ENCODE assay signal across 8 cellular contexts in the genomic region with DNA sequence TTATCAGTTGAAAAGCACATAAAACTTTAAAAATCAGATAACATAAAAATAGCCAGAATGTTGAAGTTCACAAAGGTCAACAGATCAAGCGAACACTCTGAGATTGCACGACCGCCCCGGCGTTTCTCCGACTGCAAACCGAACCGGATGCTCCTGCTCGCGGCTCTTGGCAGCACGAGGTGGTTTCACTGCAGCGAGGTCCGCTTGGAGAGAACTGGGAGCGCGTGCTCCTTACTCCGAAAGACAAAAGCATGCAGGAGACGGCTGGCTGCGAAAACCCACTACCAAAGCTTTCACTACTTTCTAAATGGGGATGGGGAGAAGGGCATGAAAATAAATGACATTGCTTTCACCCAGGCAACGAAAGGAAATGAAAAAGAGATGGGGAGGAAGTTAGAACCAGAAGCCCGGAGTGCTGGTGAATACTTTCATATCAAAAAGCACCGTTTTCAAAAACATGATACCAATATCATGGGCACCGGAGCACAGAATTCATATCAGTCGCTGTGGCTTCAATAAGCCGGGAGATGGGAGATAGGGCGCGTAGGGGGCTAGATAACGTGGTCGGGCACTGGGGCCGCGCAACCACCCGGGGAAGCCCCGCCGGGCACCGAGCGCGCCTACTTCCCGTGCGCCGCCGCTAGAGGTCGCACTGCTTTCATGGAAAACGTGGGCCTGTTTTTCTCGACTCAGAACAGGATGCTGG. TPM values are rescaled to one million over a fixed set of nuclear protein-coding genes. Genes with fewer than 3 reads are reported as not detected.
DNase-seq lines count a peak whose midpoint lies in the region; ATAC-seq lines count a peak whose summit lies in the region.

No MANE protein-coding gene starts in this region.

- no peaks in the 10 kb centered on the region for H3K27me3 Mint-ChIP-seq in effector memory CD8-positive, alpha-beta T cell

- H4K91ac ChIP-seq in mesenchymal stem cell (ENCODE audit: low read length): no peak overlapping the region

- peak overlapping the region; percentile 40 to 79 for H3K4me3 ChIP-seq in mesenchymal stem cell (ENCODE audit: insufficient read depth in 1 of 2, low read depth in 1 of 2, low read length in 2 of 2)

- no peak overlapping the region for H2AFZ ChIP-seq in mesenchymal stem cell (ENCODE audit: low read depth, low read length)

- peak overlapping the region; percentile 76 for H3K9ac ChIP-seq in mesenchymal stem cell (ENCODE audit: low read length)

- peak; percentile 90 for DNase-seq in AG20443 (ENCODE audit: low spot score)
- peak; percentile 27 for DNase-seq in NCI-H774 (lab: John Stamatoyannopoulos, UW)
- peak; percentile 68 to 77 for DNase-seq in activated CD8-positive, alpha-beta memory T cell treated with anti-CD3 and anti-CD28 coated beads for 1 hour (ENCODE audit: extremely low read depth in 1 of 2, low read depth in 1 of 2)
- DNase-seq in effector memory CD8-positive, alpha-beta T cell: peak; percentile 77 to 84 (median 79)
- DNase-seq in mesenchymal stem cell: peak; percentile 71
- peak; percentile 79 for DNase-seq in stimulated activated CD8-positive, alpha-beta memory T cell treated with anti-CD3 and anti-CD28 coated beads, Interleukin-12 subunit alpha, Interleukin-12 subunit beta, amount 100 ng/mL, for 1 hour (ENCODE audit: low read depth)

- no peak overlapping the region for H3K4ac ChIP-seq in mesenchymal stem cell (ENCODE audit: low read depth in 1 of 2, low read length in 2 of 2)

- H3K4me1 Mint-ChIP-seq in effector memory CD8-positive, alpha-beta T cell (ENCODE audit: low read depth in 2 of 2): peaks cover 9 to 16% of the 10 kb centered on the region in 2 donors

- H2AK5ac ChIP-seq in mesenchymal stem cell (ENCODE audit: low read length, severe bottlenecking): no peak overlapping the region

- ATAC-seq in GM18907 (IDR thresholded peaks at IDR 0.05; ENCODE audit: unreplicated experiment) (peak; percentile 86), HG03432 (IDR thresholded peaks at IDR 0.05; ENCODE audit: unreplicated experiment) (peak; percentile 85)
- peak; percentile 91 for ATAC-seq in effector memory CD8-positive, alpha-beta T cell (replicated peaks)

- H3K14ac ChIP-seq in mesenchymal stem cell (ENCODE audit: low read length in 2 of 2): no peak overlapping the region

- H3K27ac ChIP-seq in mesenchymal stem cell (ENCODE audit: low read length, poor library complexity, severe bottlenecking): no peak overlapping the region

- H3K4me2 ChIP-seq in mesenchymal stem cell (ENCODE audit: low read length, poor library complexity, severe bottlenecking): peak overlapping the region; percentile 93

- peak overlapping the region; percentile 84 to 89 for H3K27ac Mint-ChIP-seq in effector memory CD8-positive, alpha-beta T cell

- no peak overlapping the region for H2BK12ac ChIP-seq in mesenchymal stem cell (ENCODE audit: low read length in 2 of 2)

- H3K4me3 Mint-ChIP-seq in effector memory CD8-positive, alpha-beta T cell: peak overlapping the region; percentile 85 to 88

- H3K23ac ChIP-seq in mesenchymal stem cell (ENCODE audit: low read length in 2 of 2): no peak overlapping the region

- no peak overlapping the region for H4K8ac ChIP-seq in mesenchymal stem cell (ENCODE audit: low read length)

- no peaks in the 10 kb centered on the region for H3K36me3 Mint-ChIP-seq in effector memory CD8-positive, alpha-beta T cell (ENCODE audit: insufficient read depth)

- H3K18ac ChIP-seq in mesenchymal stem cell (ENCODE audit: low read depth in 1 of 2, low read length in 2 of 2): no peak overlapping the region

- H3K9me3 ChIP-seq in mesenchymal stem cell (ENCODE audit: control insufficient read depth, low read length): no peaks in the 10 kb centered on the region

- H3K36me3 ChIP-seq in mesenchymal stem cell (ENCODE audit: control insufficient read depth in 1 of 2, insufficient read depth in 2 of 2, low read depth in 1 of 2, low read length in 2 of 2): peaks cover 26 to 56% of the 10 kb centered on the region in 2 experiments

- H2BK5ac ChIP-seq in mesenchymal stem cell (ENCODE audit: low read depth, low read length, poor library complexity, severe bottlenecking): no peak overlapping the region

- H3K9me3 Mint-ChIP-seq in effector memory CD8-positive, alpha-beta T cell: no peaks in the 10 kb centered on the region

- H2BK120ac ChIP-seq in mesenchymal stem cell (ENCODE audit: low read depth, low read length): no peak overlapping the region

- peaks cover 6% of the 10 kb centered on the region for H3K79me1 ChIP-seq in mesenchymal stem cell (replicated peaks; ENCODE audit: low read length, poor library complexity, severe bottlenecking)

- under 1% methylated on average over 34 of the region's 43 CpGs for WGBS in mesenchymal stem cell

- no peak overlapping the region for H2BK15ac ChIP-seq in mesenchymal stem cell (ENCODE audit: low read depth, poor library complexity, severe bottlenecking)

- peaks cover 2% of the 10 kb centered on the region for H3K4me1 ChIP-seq in mesenchymal stem cell (ENCODE audit: control insufficient read depth, insufficient read depth, low read depth, low read length)

- peaks cover 0 to 14% of the 10 kb centered on the region in 2 experiments for H3K27me3 ChIP-seq in mesenchymal stem cell (ENCODE audit: control insufficient read depth in 1 of 2, insufficient read depth in 1 of 2, low read length in 2 of 2)

RNA-seq across cellular contexts. Expression of gene ANKRD60, which starts 8.3 kb away (rescaled TPM):
- polyA plus RNA-seq in mesenchymal stem cell (2013, experiment 1 of 2): not detected
- not detected for polyA plus RNA-seq in mesenchymal stem cell (2013, experiment 2 of 2)

Comparison
In these comparisons a context has a peak if more than half of its experiments do, and no peak if none do; other contexts are left out.
1. DNase-seq: peak in every context shown above with its lines; median percentile 90 in AG20443; 79 in effector memory CD8-positive, alpha-beta T cell; 79 in stimulated activated CD8-positive, alpha-beta memory T cell treated with anti-CD3 and anti-CD28 coated beads, Interleukin-12 subunit alpha, Interleukin-12 subunit beta, amount 100 ng/mL, for 1 hour; 72 in activated CD8-positive, alpha-beta memory T cell treated with anti-CD3 and anti-CD28 coated beads for 1 hour; 71 in mesenchymal stem cell; 27 in NCI-H774.